ENCODE assay signal across 8 cellular contexts in the genomic region with DNA sequence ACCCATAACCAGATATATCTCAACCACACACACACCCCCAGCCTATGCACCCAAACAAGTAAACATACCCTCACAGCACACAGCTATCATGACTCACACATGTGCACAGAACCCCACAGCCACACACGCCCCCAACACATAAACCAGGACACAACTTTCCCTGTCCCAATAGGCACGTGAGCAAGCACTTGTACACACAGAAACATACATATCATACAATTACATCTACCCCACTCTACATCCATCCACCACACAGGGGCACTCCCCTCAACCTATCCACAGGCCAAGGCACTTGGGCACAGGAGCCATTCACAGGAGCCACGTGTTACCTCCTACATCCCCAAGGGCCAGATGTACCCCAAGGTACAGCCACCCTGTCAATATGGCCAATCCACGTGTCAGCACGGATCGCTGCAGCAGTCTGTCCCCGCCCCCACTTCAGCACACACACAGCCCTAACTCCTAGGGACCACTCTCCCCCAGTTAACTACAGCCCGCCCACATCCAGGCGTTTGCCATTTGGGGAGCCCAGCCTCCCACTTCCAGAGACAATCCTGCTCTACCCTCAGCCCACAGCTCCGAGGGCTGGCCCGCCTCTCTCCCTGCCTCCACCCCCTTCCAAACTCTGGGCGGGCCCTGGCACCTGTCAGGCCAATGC.
DNase-seq lines count a peak whose midpoint lies in the region; ATAC-seq and TF ChIP-seq lines count a peak whose summit lies in the region.

No MANE protein-coding gene starts in this region.

- DNase-seq in Peyer's patch (peak in 1 of 3 donors; percentile 55), left colon (no peak), NCI-H446 (lab: John Stamatoyannopoulos, UW) (no peak), D341Med (ENCODE audit: low spot score) (no peak), DMS 273 (lab: John Stamatoyannopoulos, UW; ENCODE audit: unreplicated experiment) (no peak)
- no peak for DNase-seq in naive thymus-derived CD4-positive, alpha-beta T cell

- H3K4me3 Mint-ChIP-seq in naive thymus-derived CD4-positive, alpha-beta T cell = peak overlapping the region; percentile 7 to 99 (median 48)

- H3K4me1 ChIP-seq in Peyer's patch = peaks cover 7 to 71% (median 15%) of the 10 kb centered on the region in 4 donors
- peaks cover 15 to 25% of the 10 kb centered on the region in 2 donors for H3K4me1 ChIP-seq in naive thymus-derived CD4-positive, alpha-beta T cell (ENCODE audit: control insufficient read depth in 2 of 2, insufficient read depth in 2 of 2, low read length in 2 of 2)

- CTCF ChIA-PET in naive thymus-derived CD4-positive, alpha-beta T cell (lab: Charles Lee) = interaction anchor here (1.7 kb wide), 1 partner anchor 21 kb away, joined by 4 read pairs; no protein-coding TSS in a partner anchor

- peaks cover 0 to 10% (median 0%) of the 10 kb centered on the region in 5 donors for H3K27me3 Mint-ChIP-seq in naive thymus-derived CD4-positive, alpha-beta T cell

- intact Hi-C loops in naive thymus-derived CD4-positive, alpha-beta T cell (cut with micrococcal nuclease) = no loop called here
- intact Hi-C loops in left colon (cut with DNase I, micrococcal nuclease) = no loop called here

- H3K4me1 Mint-ChIP-seq in naive thymus-derived CD4-positive, alpha-beta T cell = peaks cover 17 to 40% (median 25%) of the 10 kb centered on the region in 7 donors

- H3K4me3 ChIP-seq in Peyer's patch = peak overlapping the region; percentile 38 to 56 (median 53)
- H3K4me3 ChIP-seq in naive thymus-derived CD4-positive, alpha-beta T cell (ENCODE audit: low read length) = no peak overlapping the region

- TF ChIP-seq CTCF in Peyer's patch (IDR thresholded peaks at IDR 0.05) = no peak

- H3K36me3 Mint-ChIP-seq in naive thymus-derived CD4-positive, alpha-beta T cell = peaks cover 0 to 2% (median 0%) of the 10 kb centered on the region in 5 donors

- H3K36me3 ChIP-seq in Peyer's patch = no peaks in the 10 kb centered on the region
- no peaks in the 10 kb centered on the region for H3K36me3 ChIP-seq in naive thymus-derived CD4-positive, alpha-beta T cell (ENCODE audit: control insufficient read depth in 2 of 3, insufficient read depth in 3 of 3, low read length in 3 of 3)

- H3K27me3 ChIP-seq in Peyer's patch = no peaks in the 10 kb centered on the region
- no peaks in the 10 kb centered on the region for H3K27me3 ChIP-seq in naive thymus-derived CD4-positive, alpha-beta T cell (ENCODE audit: control insufficient read depth in 2 of 2, insufficient read depth in 2 of 2, low read length in 2 of 2)

- no peaks in the 10 kb centered on the region for H3K9me3 Mint-ChIP-seq in naive thymus-derived CD4-positive, alpha-beta T cell

- TF ChIP-seq POLR2A in Peyer's patch (IDR thresholded peaks at IDR 0.05) = no peak

- H3K27ac Mint-ChIP-seq in naive thymus-derived CD4-positive, alpha-beta T cell = peak overlapping the region; percentile 1 to 67 (median 10)

- peak overlapping the region in 2 of 4 donors; percentile 27 to 64 for H3K27ac ChIP-seq in Peyer's patch
- no peak overlapping the region for H3K27ac ChIP-seq in naive thymus-derived CD4-positive, alpha-beta T cell (ENCODE audit: low read depth, low read length)

- H3K9me3 ChIP-seq in Peyer's patch = peaks cover 0 to 3% (median 0%) of the 10 kb centered on the region in 4 donors
- no peaks in the 10 kb centered on the region for H3K9me3 ChIP-seq in naive thymus-derived CD4-positive, alpha-beta T cell (ENCODE audit: control insufficient read depth in 2 of 3, low read length in 3 of 3)

- ATAC-seq in GM18907 (IDR thresholded peaks at IDR 0.05; ENCODE audit: unreplicated experiment) (peak; percentile 39), HG02571 (IDR thresholded peaks at IDR 0.05; ENCODE audit: unreplicated experiment) (peak; percentile 28), left colon (no peak)
- ATAC-seq in naive thymus-derived CD4-positive, alpha-beta T cell = no peak

- POLR2A ChIA-PET in naive thymus-derived CD4-positive, alpha-beta T cell (lab: Charles Lee) = no interaction called here

Comparison
In these comparisons a context has a peak if more than half of its experiments do, and no peak if none do; other contexts are left out.
1. ATAC-seq: peak in GM18907 (single experiment) and HG02571 (single experiment); none in naive thymus-derived CD4-positive, alpha-beta T cell (single experiment) and left colon (single experiment).